In the genomic region with DNA sequence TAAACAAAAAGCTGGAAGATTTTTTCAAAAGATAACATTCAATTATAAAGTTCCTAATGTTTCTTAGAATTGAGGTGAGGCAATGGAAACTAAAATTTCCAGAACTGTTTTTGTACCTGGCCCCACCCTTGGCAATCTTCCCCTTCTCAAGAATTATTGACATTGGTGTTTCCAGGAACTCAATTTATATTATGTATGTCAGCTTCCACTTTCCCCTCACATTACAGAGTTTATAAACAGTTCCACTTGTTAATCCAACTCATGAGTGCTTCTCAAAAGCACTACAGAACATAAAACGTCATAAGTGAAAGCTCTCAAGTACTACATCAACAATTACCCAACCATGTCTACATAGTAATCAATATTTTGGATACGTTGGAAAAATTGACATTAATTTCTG, we compare ENCODE assay signal across 26 cellular contexts.
A peak's percentile ranks its signal among the peaks of the same experiment; 100 is the strongest.
DNase-seq lines count a peak whose midpoint lies in the region; TF ChIP-seq lines count a peak whose summit lies in the region.
"Had no signal": no experiment of that assay in that cellular context is flagged by ENCODE, and none has a peak within 500 bp of the region (broad histone marks: within the 10 kb centered on the region; RNA-seq: fewer than 3 reads in every experiment).

No MANE protein-coding gene starts in this region.

- H3K27me3 ChIP-seq in mucosa of rectum (ENCODE audit: control insufficient read depth in 2 of 2, insufficient read depth in 2 of 2, low read length in 2 of 2) (no peaks in the 10 kb centered on the region), right atrium auricular region (no peaks in the 10 kb centered on the region)
- H3K27me3 ChIP-seq: ascending aorta, BE2C, hepatocyte had no signal

- H3K4me1 Mint-ChIP-seq in activated CD4-positive, alpha-beta T cell treated with anti-CD3 and anti-CD28 coated beads, Interleukin-2, amount 10 ng/mL, durations not matched to agents 24 days and 14 days: peaks cover 29% of the 10 kb centered on the region

- no peaks in the 10 kb centered on the region for H3K27me3 Mint-ChIP-seq in activated CD4-positive, alpha-beta T cell treated with anti-CD3 and anti-CD28 coated beads, Interleukin-2, amount 10 ng/mL, durations not matched to agents 24 days and 14 days
- H3K27me3 Mint-ChIP-seq: activated CD4-positive, alpha-beta memory T cell treated with anti-CD3 and anti-CD28 coated beads for 36 hours; activated naive CD4-positive, alpha-beta T cell treated with anti-CD3 and anti-CD28 coated beads, Interleukin-2, amount 50 U/mL, for 24 hours had no signal

- H3K4me3 Mint-ChIP-seq in activated CD4-positive, alpha-beta T cell treated with anti-CD3 and anti-CD28 coated beads, Interleukin-2, amount 10 ng/mL, durations not matched to agents 24 days and 14 days: peak overlapping the region; percentile 17
- H3K4me3 Mint-ChIP-seq: activated CD4-positive, alpha-beta memory T cell treated with anti-CD3 and anti-CD28 coated beads for 36 hours; activated naive CD4-positive, alpha-beta T cell treated with anti-CD3 and anti-CD28 coated beads, Interleukin-2, amount 50 U/mL, for 24 hours; HFFc6; T-helper 2 cell treated with Interferon-gamma antibody and Interleukin-4, amounts not matched to agents 5 μg/mL and 100 μg/mL, for 36 hours had no signal

- H3K9ac ChIP-seq in mucosa of rectum (ENCODE audit: low read depth in 1 of 2, low read length in 2 of 2): no peak overlapping the region
- H3K9ac ChIP-seq: GM23248, SK-N-SH had no signal

- intact Hi-C loops in activated CD4-positive, alpha-beta T cell treated with anti-CD3 and anti-CD28 coated beads, Interleukin-2, amount 10 ng/mL, durations not matched to agents 24 days and 14 days (cut with micrococcal nuclease): no loop called here

- H3K9me3 ChIP-seq in mucosa of rectum (ENCODE audit: control insufficient read depth in 2 of 2, low read length in 2 of 2): no peaks in the 10 kb centered on the region
- no peaks in the 10 kb centered on the region for H3K9me3 ChIP-seq in right atrium auricular region
- H3K9me3 ChIP-seq: ascending aorta, BE2C, prostate gland, SK-N-SH had no signal

- TF ChIP-seq CTCF in right atrium auricular region (IDR thresholded peaks at IDR 0.05): no peak

- H3K4me1 ChIP-seq in mucosa of rectum (ENCODE audit: control insufficient read depth in 2 of 2, insufficient read depth in 2 of 2, low read length in 2 of 2): peaks cover 0 to 3% of the 10 kb centered on the region in 2 donors
- H3K4me1 ChIP-seq in right atrium auricular region: no peaks in the 10 kb centered on the region
- H3K4me1 ChIP-seq: BE2C, prostate gland had no signal

- H3K36me3 ChIP-seq in mucosa of rectum (ENCODE audit: control insufficient read depth in 2 of 2, insufficient read depth in 2 of 2, low read length in 2 of 2) (no peaks in the 10 kb centered on the region), right atrium auricular region (no peaks in the 10 kb centered on the region)
- H3K36me3 ChIP-seq: ascending aorta, BE2C, prostate gland had no signal

- H3K4me3 ChIP-seq in mucosa of rectum (ENCODE audit: low read length in 2 of 2) (no peak overlapping the region), right atrium auricular region (no peak overlapping the region)
- H3K4me3 ChIP-seq: ascending aorta, GM23248, hepatocyte, prostate gland had no signal

- H3K36me3 Mint-ChIP-seq in activated CD4-positive, alpha-beta T cell treated with anti-CD3 and anti-CD28 coated beads, Interleukin-2, amount 10 ng/mL, durations not matched to agents 24 days and 14 days (ENCODE audit: low read depth): no peaks in the 10 kb centered on the region
- H3K36me3 Mint-ChIP-seq: activated CD4-positive, alpha-beta memory T cell treated with anti-CD3 and anti-CD28 coated beads for 36 hours had no signal

- DNase-seq in activated CD4-positive, alpha-beta T cell treated with anti-CD3 and anti-CD28 coated beads, Interleukin-2, amount 10 ng/mL, durations not matched to agents 24 days and 14 days: peak; percentile 56
- no peak for DNase-seq in activated CD4-positive, alpha-beta T cell treated with anti-CD3 and anti-CD28 coated beads for 48 hours
- DNase-seq in NCI-H1105 treated with DMSO at 0.1 percent for 48 hours (lab: John Stamatoyannopoulos, UW): peak; percentile 78
- DNase-seq in NCI-H748 treated with DMSO at 0.1 percent for 48 hours (lab: John Stamatoyannopoulos, UW): peak; percentile 28
- no peak for DNase-seq in dermis blood vessel endothelial cell
- DNase-seq in right atrium auricular region (ENCODE audit: low spot score): no peak
- DNase-seq in cerebellum (ENCODE audit: low spot score): no peak
- DNase-seq: activated CD4-positive, alpha-beta memory T cell treated with anti-CD3 and anti-CD28 coated beads for 36 hours; activated T-cell treated with anti-CD3 and anti-CD28 coated beads for 4 hours; BE2C; central memory CD4-positive, alpha-beta T cell; COR-L47; EL; foreskin melanocyte; GM23248; HFFc6; Karpas-422; RPMI8226; SK-N-SH; stimulated activated CD4-positive, alpha-beta T cell treated with anti-CD3 and anti-CD28 coated beads, Interleukin-1b, Interleukin-23, amount 100 ng/mL, for 48 hours had no signal

- H3K27ac ChIP-seq in mucosa of rectum (ENCODE audit: low read depth in 2 of 2, low read length in 2 of 2): peak overlapping the region; percentile 17 to 47
- H3K27ac ChIP-seq in right atrium auricular region: no peak overlapping the region
- H3K27ac ChIP-seq: ascending aorta, GM23248, prostate gland had no signal

- H3K9me3 Mint-ChIP-seq in activated CD4-positive, alpha-beta T cell treated with anti-CD3 and anti-CD28 coated beads, Interleukin-2, amount 10 ng/mL, durations not matched to agents 24 days and 14 days: peaks cover 10% of the 10 kb centered on the region
- H3K9me3 Mint-ChIP-seq: activated CD4-positive, alpha-beta memory T cell treated with anti-CD3 and anti-CD28 coated beads for 36 hours; activated naive CD4-positive, alpha-beta T cell treated with anti-CD3 and anti-CD28 coated beads, Interleukin-2, amount 50 U/mL, for 24 hours; HFFc6 had no signal

- peak overlapping the region; percentile 26 for H3K27ac Mint-ChIP-seq in activated CD4-positive, alpha-beta T cell treated with anti-CD3 and anti-CD28 coated beads, Interleukin-2, amount 10 ng/mL, durations not matched to agents 24 days and 14 days
- H3K27ac Mint-ChIP-seq: activated CD4-positive, alpha-beta memory T cell treated with anti-CD3 and anti-CD28 coated beads for 36 hours; activated naive CD4-positive, alpha-beta T cell treated with anti-CD3 and anti-CD28 coated beads, Interleukin-2, amount 50 U/mL, for 24 hours; HFFc6 had no signal

Comparison
In these comparisons a context has a peak if more than half of its experiments do, and no peak if none do; other contexts are left out.
1. DNase-seq: peak in activated CD4-positive, alpha-beta T cell treated with anti-CD3 and anti-CD28 coated beads, Interleukin-2, amount 10 ng/mL, durations not matched to agents 24 days and 14 days (single experiment), NCI-H1105 treated with DMSO at 0.1 percent for 48 hours (single experiment) and NCI-H748 treated with DMSO at 0.1 percent for 48 hours (single experiment); none in activated CD4-positive, alpha-beta T cell treated with anti-CD3 and anti-CD28 coated beads for 48 hours (single experiment), dermis blood vessel endothelial cell (single experiment), right atrium auricular region (single experiment) and cerebellum (single experiment).
2. H3K27ac ChIP-seq: peak in mucosa of rectum (2 of 2); none in right atrium auricular region (0 of 2).